In the genomic region with DNA sequence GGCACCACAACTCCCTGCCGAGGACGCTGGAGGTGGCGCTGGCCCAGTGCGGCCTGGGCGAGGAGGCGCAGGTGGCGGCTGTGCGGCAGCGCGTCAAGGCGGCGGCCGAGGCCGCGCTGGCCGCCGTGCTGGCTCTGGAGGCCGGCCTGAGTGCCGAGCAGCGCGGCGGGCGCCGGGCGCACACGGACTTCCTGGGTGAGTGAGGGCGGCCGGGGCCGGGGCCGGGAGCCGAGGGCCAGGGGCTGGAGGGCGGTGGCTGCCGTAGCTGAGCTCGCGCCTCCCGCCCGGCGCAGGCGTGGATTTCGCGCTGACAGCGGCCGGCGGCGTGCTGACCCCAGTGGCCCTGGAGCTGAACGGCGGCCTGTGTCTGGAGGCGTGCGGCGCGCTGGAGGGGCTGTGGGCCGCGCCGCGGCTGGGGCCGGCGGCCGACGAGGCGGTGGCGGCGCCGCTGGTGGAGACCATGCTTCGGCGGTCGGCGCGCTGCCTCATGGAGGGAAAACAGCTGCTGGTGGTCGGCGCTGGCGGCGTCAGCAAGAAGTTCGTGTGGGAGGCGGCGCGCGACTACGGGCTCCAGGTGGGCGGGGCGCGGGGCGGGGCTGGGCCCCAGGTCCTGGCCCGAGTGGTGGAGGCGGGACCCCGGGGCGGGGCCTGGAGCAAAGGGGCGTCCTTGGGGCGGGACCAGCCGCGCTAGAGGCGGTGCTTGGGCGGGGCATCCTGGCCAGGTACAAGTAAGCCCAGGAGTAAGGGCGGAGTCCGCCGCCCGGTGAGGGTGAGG, we compare ENCODE assay signal across 8 cellular contexts. TPM values are rescaled to one million over a fixed set of nuclear protein-coding genes. Genes with fewer than 3 reads are reported as not detected.
DNase-seq lines count a peak whose midpoint lies in the region; ATAC-seq, FAIRE-seq and TF ChIP-seq lines count a peak whose summit lies in the region.

No MANE protein-coding gene starts in this region.

- H3K27me3 Mint-ChIP-seq in T-helper 1 cell treated with Interleukin-12 subunit alpha and Interleukin-12 subunit beta and Interleukin-4 antibody, amounts not matched to agents 30 μg/mL and 1 μg/mL, for 36 hours (ENCODE audit: low read depth), result peaks cover 15% of the 10 kb centered on the region

- H3K4me3 ChIP-seq in right atrium auricular region (peak overlapping the region; percentile 34 to 63), uterus (peak overlapping the region; percentile 26 to 65)

- no peaks in the 10 kb centered on the region for H3K36me3 ChIP-seq in right atrium auricular region
- H3K36me3 ChIP-seq in uterus, result no peaks in the 10 kb centered on the region

- DNase-seq in GM12892 (ENCODE audit: insufficient read length) (peak; percentile 99), NCI-H1694 treated with DMSO at 0.1 percent for 48 hours (lab: John Stamatoyannopoulos, UW) (peak; percentile 66), amygdala (lab: John Stamatoyannopoulos, UW) (peak in 54 of 56 donors; percentile 49 to 95 (median 84)), right atrium auricular region (ENCODE audit: low spot score) (peak; percentile 97), putamen (ENCODE audit: low spot score) (peak; percentile 88), uterus (peak; percentile 95 to 96)

- H3K4me1 ChIP-seq in right atrium auricular region, result peaks cover 0 to 52% of the 10 kb centered on the region in 2 donors
- H3K4me1 ChIP-seq in uterus, result peaks cover 0 to 11% of the 10 kb centered on the region in 2 donors

- TF ChIP-seq CTCF in right atrium auricular region (IDR thresholded peaks at IDR 0.05) (no peak), uterus (IDR thresholded peaks at IDR 0.05) (peak in 2 of 4 experiments; percentile 15 to 38)

- peaks cover 16% of the 10 kb centered on the region for H3K4me1 Mint-ChIP-seq in T-helper 1 cell treated with Interleukin-12 subunit alpha and Interleukin-12 subunit beta and Interleukin-4 antibody, amounts not matched to agents 30 μg/mL and 1 μg/mL, for 36 hours (ENCODE audit: low read depth)

- FAIRE-seq in GM12892 (lab: Jason Lieb, UNC), result peak; percentile 100

- H3K36me3 Mint-ChIP-seq in T-helper 1 cell treated with Interleukin-12 subunit alpha and Interleukin-12 subunit beta and Interleukin-4 antibody, amounts not matched to agents 30 μg/mL and 1 μg/mL, for 36 hours (ENCODE audit: low read depth), result no peaks in the 10 kb centered on the region

- TF ChIP-seq POLR2A in GM12892 (IDR thresholded peaks at IDR 0.05; ENCODE audit: low read depth, low read length) (no peak; the same call in 1 of the 2 replicates), uterus (IDR thresholded peaks at IDR 0.05) (peak; percentile 78 to 83)

- ATAC-seq in HG02870 (IDR thresholded peaks at IDR 0.05; ENCODE audit: unreplicated experiment), result peak; percentile 92

- H3K9me3 Mint-ChIP-seq in T-helper 1 cell treated with Interleukin-12 subunit alpha and Interleukin-12 subunit beta and Interleukin-4 antibody, amounts not matched to agents 30 μg/mL and 1 μg/mL, for 36 hours, result no peaks in the 10 kb centered on the region

- H3K27ac ChIP-seq in right atrium auricular region (peak overlapping the region; percentile 87 to 90), uterus (peak overlapping the region; percentile 72 to 91)

- H3K27ac Mint-ChIP-seq in T-helper 1 cell treated with Interleukin-12 subunit alpha and Interleukin-12 subunit beta and Interleukin-4 antibody, amounts not matched to agents 30 μg/mL and 1 μg/mL, for 36 hours, result peak overlapping the region; percentile 55

- no peaks in the 10 kb centered on the region for H3K27me3 ChIP-seq in right atrium auricular region
- no peaks in the 10 kb centered on the region for H3K27me3 ChIP-seq in uterus

- intact Hi-C loops in uterus (cut with DNase I; ENCODE audit: low total_unique reads), result no loop called here

- H3K9me3 ChIP-seq in right atrium auricular region (no peaks in the 10 kb centered on the region), uterus (no peaks in the 10 kb centered on the region)

- peak overlapping the region; percentile 71 for H3K4me3 Mint-ChIP-seq in T-helper 1 cell treated with Interleukin-12 subunit alpha and Interleukin-12 subunit beta and Interleukin-4 antibody, amounts not matched to agents 30 μg/mL and 1 μg/mL, for 36 hours

RNA-seq across cellular contexts. Expression of gene CARNS1, which starts 5.4 kb away (rescaled TPM):
- polyA plus RNA-seq in GM12892 (2012; ENCODE audit: missing spikeins), result 0.28 TPM
- total RNA-seq in right atrium auricular region (1 to 10 TPM; 9.7 to 9.9 TPM), uterus (1 to 10 TPM in 1 of 4 donors, under 1 TPM in 1, not detected in 2; 0.76 to 3.3 TPM)

RNA-seq across cellular contexts. Expression of gene RPS6KB2, which starts 7.5 kb away (rescaled TPM):
- 37.8 TPM for polyA plus RNA-seq in GM12892 (2012; ENCODE audit: missing spikeins)
- total RNA-seq in right atrium auricular region, result 10 to 100 TPM; 35.5 to 44.6 TPM
- total RNA-seq in uterus, result 10 to 100 TPM; 25.6 to 45.0 (median 30.7) TPM

RNA-seq across cellular contexts. Expression of gene PTPRCAP, which starts 16.6 kb away (rescaled TPM):
- 24.9 TPM for polyA plus RNA-seq in GM12892 (2012; ENCODE audit: missing spikeins)
- total RNA-seq in right atrium auricular region, result 1 to 10 TPM; 1.9 to 2.8 TPM
- total RNA-seq in uterus, result 1 to 10 TPM in 3 of 4 donors, under 1 TPM in 1; 0.29 to 5.0 (median 1.9) TPM

RNA-seq across cellular contexts. Expression of gene TBC1D10C, which starts 16.9 kb away (rescaled TPM):
- 17.3 TPM for polyA plus RNA-seq in GM12892 (2012; ENCODE audit: missing spikeins)
- total RNA-seq in right atrium auricular region (1 to 10 TPM in 1 of 2 donors, under 1 TPM in 1; 0.33 to 1.4 TPM), uterus (1 to 10 TPM in 2 of 4 donors, not detected in 2; 1.3 to 2.5 TPM)

RNA-seq across cellular contexts. Expression of gene PPP1CA, which starts 19.2 kb away (rescaled TPM):
- 152 TPM for polyA plus RNA-seq in GM12892 (2012; ENCODE audit: missing spikeins)
- total RNA-seq in right atrium auricular region (100 to 1,000 TPM in 1 of 2 donors, 10 to 100 TPM in 1; 97.8 to 112 TPM), uterus (100 to 1,000 TPM in 1 of 4 donors, 10 to 100 TPM in 3; 15.9 to 180 (median 77.1) TPM)

Comparison
In these comparisons a context has a peak if more than half of its experiments do, and no peak if none do; other contexts are left out.
1. Peak in every context shown above with its lines: DNase-seq, ATAC-seq, H3K4me3 ChIP-seq and H3K27ac ChIP-seq.